Comparison of ENCODE assay signal across 9 cellular contexts in the genomic region with DNA sequence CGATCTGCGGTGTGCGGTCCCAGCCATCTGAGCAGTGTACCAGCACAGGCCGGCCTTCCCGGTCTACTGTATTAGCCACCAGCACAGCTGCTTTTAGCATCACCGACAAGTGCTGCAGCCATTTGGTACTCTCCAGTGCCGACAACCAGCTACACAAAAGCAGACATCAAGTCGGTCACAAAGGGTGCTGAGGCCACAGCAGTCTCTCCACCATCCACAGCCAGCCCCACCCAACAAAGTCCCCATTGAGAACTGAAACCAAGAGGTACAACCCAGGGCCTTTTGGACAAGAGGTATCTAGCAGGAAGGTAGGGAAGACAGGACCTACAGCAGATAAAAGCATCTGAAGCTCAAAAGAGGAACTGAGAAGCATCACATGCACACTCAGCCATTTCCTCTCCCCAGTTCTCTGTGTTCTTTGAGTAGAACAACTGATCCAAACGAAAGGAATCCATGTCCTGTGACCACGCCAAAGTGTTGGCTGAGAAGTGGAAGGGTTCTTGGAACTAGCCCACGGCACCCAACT. TPM values are rescaled to one million over a fixed set of nuclear protein-coding genes. Genes with fewer than 3 reads are reported as not detected.
DNase-seq lines count a peak whose midpoint lies in the region; ATAC-seq, FAIRE-seq and TF ChIP-seq lines count a peak whose summit lies in the region.
"Had no signal": no experiment of that assay in that cellular context is flagged by ENCODE, and none has a peak within 500 bp of the region (broad histone marks: within the 10 kb centered on the region; RNA-seq: fewer than 3 reads in every experiment).

No MANE protein-coding gene starts in this region.

- H3K27me3 Mint-ChIP-seq in endodermal cell (ENCODE audit: insufficient read depth) = no peaks in the 10 kb centered on the region
- H3K27me3 Mint-ChIP-seq in effector memory CD8-positive, alpha-beta T cell = no peaks in the 10 kb centered on the region

- H3K36me3 ChIP-seq in endodermal cell (ENCODE audit: control insufficient read depth, insufficient read depth, low read length) = peaks cover 88% of the 10 kb centered on the region

- WGBS in endodermal cell (ENCODE audit: insufficient coverage in 1 of 2, insufficient read length in 1 of 2), 2 experiments = 92 to 97% methylated on average over 8 to 11 of the region's 11 CpGs

- no peak for TF ChIP-seq CTCF in endodermal cell (conservative IDR thresholded peaks at IDR 0.05)
- TF ChIP-seq CTCF in foreskin keratinocyte (conservative IDR thresholded peaks at IDR 0.05) = no peak

- no peaks in the 10 kb centered on the region for H3K9me3 Mint-ChIP-seq in endodermal cell
- no peaks in the 10 kb centered on the region for H3K9me3 Mint-ChIP-seq in effector memory CD8-positive, alpha-beta T cell

- H3K9me3 ChIP-seq in endodermal cell (ENCODE audit: control insufficient read depth, low read length) = no peaks in the 10 kb centered on the region

- no peak for TF ChIP-seq POLR2A in GM12891 (IDR thresholded peaks at IDR 0.05; ENCODE audit: low read depth, low read length)

- peak; percentile 85 for FAIRE-seq in GM12891 (lab: Jason Lieb, UNC)

- no peaks in the 10 kb centered on the region for H3K4me1 ChIP-seq in endodermal cell (ENCODE audit: control insufficient read depth, insufficient read depth, low read length)
- H3K4me1 ChIP-seq in foreskin keratinocyte = no peaks in the 10 kb centered on the region

- no peak overlapping the region for H3K4me3 Mint-ChIP-seq in endodermal cell
- no peak overlapping the region for H3K4me3 Mint-ChIP-seq in effector memory CD8-positive, alpha-beta T cell

- no peaks in the 10 kb centered on the region for H3K4me1 Mint-ChIP-seq in endodermal cell
- H3K4me1 Mint-ChIP-seq in effector memory CD8-positive, alpha-beta T cell (ENCODE audit: low read depth in 2 of 2) = peaks cover 4% of the 10 kb centered on the region in 2 donors

- H3K36me3 Mint-ChIP-seq in endodermal cell (ENCODE audit: low read depth) = peaks cover 80% of the 10 kb centered on the region
- peaks cover 60% of the 10 kb centered on the region for H3K36me3 Mint-ChIP-seq in effector memory CD8-positive, alpha-beta T cell (ENCODE audit: insufficient read depth)

- H3K27ac Mint-ChIP-seq in endodermal cell = no peak overlapping the region
- H3K27ac Mint-ChIP-seq in effector memory CD8-positive, alpha-beta T cell = no peak overlapping the region

- H3K4me3 ChIP-seq in endodermal cell (ENCODE audit: low read length) = no peak overlapping the region

- DNase-seq in GM12891 (ENCODE audit: insufficient read length, low spot score) (peak; percentile 74), endodermal cell (peak; percentile 35), NCI-H774 (lab: John Stamatoyannopoulos, UW) (no peak), foreskin keratinocyte (no peak), dedifferentiated amniotic fluid mesenchymal stem cell (ENCODE audit: extremely low spot score) (no peak)
- DNase-seq in effector memory CD8-positive, alpha-beta T cell = no peak
- DNase-seq: NCI-H1436 had no signal

- H3K27ac ChIP-seq in endodermal cell (ENCODE audit: low read depth, low read length) = no peak overlapping the region
- no peak overlapping the region for H3K27ac ChIP-seq in foreskin keratinocyte

- H3K27me3 ChIP-seq in endodermal cell (ENCODE audit: control insufficient read depth, insufficient read depth, low read length, poor library complexity, severe bottlenecking) (no peaks in the 10 kb centered on the region), foreskin keratinocyte (no peaks in the 10 kb centered on the region)

- H3K9ac ChIP-seq in endodermal cell (ENCODE audit: extremely low read depth, low read length, poor library complexity, severe bottlenecking) = no peak overlapping the region

- peak; percentile 84 for ATAC-seq in GM21360 (IDR thresholded peaks at IDR 0.05; ENCODE audit: unreplicated experiment)
- peak; percentile 95 for ATAC-seq in HG03342 (IDR thresholded peaks at IDR 0.05; ENCODE audit: unreplicated experiment)
- no peak for ATAC-seq in foreskin keratinocyte
- no peak for ATAC-seq in effector memory CD8-positive, alpha-beta T cell (replicated peaks)

TF ChIP-seq in GM12891, 5 proteins besides CTCF, POLR2A, EP300 and RAD21:
- TF ChIP-seq PAX5 (IDR thresholded peaks at IDR 0.05; ENCODE audit: insufficient read depth, low read length, severe bottlenecking) (no peak), SPI1 (IDR thresholded peaks at IDR 0.05; ENCODE audit: low read depth, low read length) (peak; percentile 100)

RNA-seq across cellular contexts. Expression of a gene that starts 9.5 kb away (rescaled TPM):
- 38.3 TPM for polyA plus RNA-seq in GM12891 (2012; ENCODE audit: low read depth, missing spikeins)
- total RNA-seq in endodermal cell (10 to 100 TPM; 39.4 to 52.9 TPM), foreskin keratinocyte (32.2 and 32.9 TPM in 2 replicates)
- polyA plus RNA-seq in endodermal cell (2013, experiment 1 of 2) = 43.6 TPM
- 39.0 TPM for polyA plus RNA-seq in endodermal cell (2013, experiment 2 of 2)
- 5.6 and 6.7 TPM in 2 replicates for polyA plus RNA-seq in foreskin keratinocyte

RNA-seq across cellular contexts. Expression of a gene that starts 16.7 kb away (rescaled TPM):
- polyA plus RNA-seq in GM12891 (2012; ENCODE audit: low read depth, missing spikeins) = 0.28 TPM
- total RNA-seq in endodermal cell (under 1 TPM; 0.09 to 0.22 TPM), foreskin keratinocyte (not detected in 2 replicates)
- 0.04 TPM for polyA plus RNA-seq in endodermal cell (2013, experiment 1 of 2)
- polyA plus RNA-seq in endodermal cell (2013, experiment 2 of 2) = not detected
- polyA plus RNA-seq in foreskin keratinocyte = 0.01 TPM in 2 replicates

Comparison
In these comparisons a context has a peak if more than half of its experiments do, and no peak if none do; other contexts are left out.
1. DNase-seq: peak in GM12891 (single experiment) and endodermal cell (single experiment); none in NCI-H774 (single experiment), foreskin keratinocyte (0 of 2), effector memory CD8-positive, alpha-beta T cell (0 of 3) and dedifferentiated amniotic fluid mesenchymal stem cell (single experiment).
2. ATAC-seq: peak in GM21360 (single experiment) and HG03342 (single experiment); none in foreskin keratinocyte (single experiment) and effector memory CD8-positive, alpha-beta T cell (single experiment).